In the genomic region with DNA sequence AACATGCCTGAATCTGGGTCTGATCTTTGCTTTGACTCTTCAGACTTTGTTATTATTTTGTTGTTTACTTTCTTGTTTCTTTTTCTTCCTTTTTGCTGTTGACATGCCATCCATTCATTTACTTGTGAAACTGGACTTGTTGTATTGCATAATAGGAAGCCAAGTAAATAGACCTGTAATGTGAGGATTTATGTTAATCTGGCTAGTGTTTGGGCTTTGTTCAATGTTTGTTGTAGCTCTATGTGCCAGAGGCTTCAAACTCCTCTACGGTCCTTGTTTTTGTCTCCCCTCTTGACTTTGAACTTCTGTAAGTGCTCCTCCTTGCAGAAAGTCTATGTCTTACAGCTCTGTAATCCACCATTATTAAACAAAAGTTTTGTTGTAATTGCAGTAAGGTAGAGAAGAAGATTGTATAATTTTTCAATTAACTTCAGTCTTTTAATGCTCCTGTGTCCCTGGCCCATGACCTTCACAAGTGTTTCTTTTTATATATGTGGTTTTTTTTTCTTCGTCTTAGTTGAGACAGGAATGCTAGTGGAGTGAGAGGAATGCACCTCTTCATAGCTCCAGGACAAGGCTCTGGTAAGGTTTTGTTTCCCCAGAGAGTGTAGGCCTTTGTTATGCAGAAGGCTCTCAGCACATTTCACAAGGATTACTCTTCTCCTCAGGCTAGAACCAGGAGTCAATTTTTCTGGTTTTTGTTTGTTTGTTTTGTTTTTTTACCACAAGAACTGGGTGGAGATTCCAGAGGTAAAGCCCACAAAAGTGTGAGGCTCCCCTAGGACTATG, we compare ENCODE assay signal across 13 cellular contexts.
DNase-seq lines count a peak whose midpoint lies in the region; ATAC-seq and TF ChIP-seq lines count a peak whose summit lies in the region.
"Had no signal": no experiment of that assay in that cellular context is flagged by ENCODE, and none has a peak within 500 bp of the region (broad histone marks: within the 10 kb centered on the region; RNA-seq: fewer than 3 reads in every experiment).

No MANE protein-coding gene starts in this region.

- H3K27ac ChIP-seq in HUES48 (ENCODE audit: low read depth, low read length) (peak overlapping the region; percentile 90), brain microvascular endothelial cell (peak overlapping the region; percentile 12), iPS-20b (ENCODE audit: low read length) (peak overlapping the region; percentile 65), smooth muscle cell (ENCODE audit: low read depth) (peak overlapping the region; percentile 55)
- H3K27ac ChIP-seq: VCaP had no signal

- H2AFZ ChIP-seq in smooth muscle cell (ENCODE audit: low read depth): peak overlapping the region; percentile 18

- TF ChIP-seq CTCF in brain microvascular endothelial cell (IDR thresholded peaks at IDR 0.05; ENCODE audit: low read depth, low read length, missing control alignments) (no peak), smooth muscle cell (IDR thresholded peaks at IDR 0.05; ENCODE audit: borderline replicate concordance, insufficient read depth, poor library complexity, severe bottlenecking) (no peak)

- no peaks in the 10 kb centered on the region for H3F3A ChIP-seq in smooth muscle cell (ENCODE audit: low read depth)

- H3K4me2 ChIP-seq in smooth muscle cell: peak overlapping the region; percentile 33

- peak overlapping the region; percentile 34; the same call in 1 of the 2 replicates for H3K9ac ChIP-seq in HUES48 (ENCODE audit: low read depth, low read length)
- H3K9ac ChIP-seq in iPS-20b (ENCODE audit: low read depth, low read length): no peak overlapping the region
- no peak overlapping the region for H3K9ac ChIP-seq in smooth muscle cell (ENCODE audit: low read depth)

- H3K9me3 ChIP-seq in HUES48 (ENCODE audit: control insufficient read depth, insufficient read depth, low read length) (peaks cover 35% of the 10 kb centered on the region), iPS-20b (ENCODE audit: insufficient read depth, low read depth, low read length) (peaks cover 26% of the 10 kb centered on the region), smooth muscle cell (replicated peaks; ENCODE audit: low read depth) (no peaks in the 10 kb centered on the region)

- 54% methylated on average over 2 of the region's 2 CpGs for WGBS in smooth muscle cell (ENCODE audit: low lambda C conversion rate)

- DNase-seq in brain microvascular endothelial cell: peak; percentile 69
- DNase-seq in smooth muscle cell (lab: John Stamatoyannopoulos, UW; ENCODE audit: unreplicated experiment): no peak
- no peak for DNase-seq in OCI-M2 (lab: John Stamatoyannopoulos, UW; ENCODE audit: unreplicated experiment)
- DNase-seq: cortex of kidney, kidney, NCI-H146, OCI-M1, retina had no signal

- H3K36me3 ChIP-seq in HUES48 (ENCODE audit: control insufficient read depth, insufficient read depth, low read length): no peaks in the 10 kb centered on the region
- no peaks in the 10 kb centered on the region for H3K36me3 ChIP-seq in brain microvascular endothelial cell (replicated peaks)
- no peaks in the 10 kb centered on the region; the same call in 1 of the 2 replicates for H3K36me3 ChIP-seq in iPS-20b (ENCODE audit: insufficient read depth, low read depth, low read length)
- H3K36me3 ChIP-seq in smooth muscle cell (ENCODE audit: low read depth): no peaks in the 10 kb centered on the region

- H3K4me3 ChIP-seq in HUES48 (ENCODE audit: low read depth, low read length) (no peak overlapping the region; the same call in 1 of the 2 replicates), brain microvascular endothelial cell (ENCODE audit: low read depth, low read length) (no peak overlapping the region), iPS-20b (ENCODE audit: low read length) (no peak overlapping the region; the same call in 1 of the 2 replicates), smooth muscle cell (no peak overlapping the region)

- in situ Hi-C loops in brain microvascular endothelial cell (cut with HindIII; ENCODE audit: low pct_ligation_motif_present, low sequenced_read_pairs): no loop called here

- H3K4me1 ChIP-seq in HUES48 (ENCODE audit: control insufficient read depth, insufficient read depth, low read length) (peaks cover 29% of the 10 kb centered on the region), iPS-20b (ENCODE audit: insufficient read depth, low read length) (peaks cover 17% of the 10 kb centered on the region), smooth muscle cell (ENCODE audit: low read depth) (peaks cover 32% of the 10 kb centered on the region)

- ATAC-seq in GM21576 (IDR thresholded peaks at IDR 0.05; ENCODE audit: unreplicated experiment): no peak
- no peak for ATAC-seq in HG02884 (IDR thresholded peaks at IDR 0.05; ENCODE audit: unreplicated experiment)

- H3K27me3 ChIP-seq in HUES48 (ENCODE audit: control insufficient read depth, insufficient read depth, low read length): no peaks in the 10 kb centered on the region
- H3K27me3 ChIP-seq in brain microvascular endothelial cell (replicated peaks): no peaks in the 10 kb centered on the region
- H3K27me3 ChIP-seq in iPS-20b (ENCODE audit: insufficient read depth, low read length): no peaks in the 10 kb centered on the region
- no peaks in the 10 kb centered on the region for H3K27me3 ChIP-seq in smooth muscle cell (ENCODE audit: low read depth)

- H4K20me1 ChIP-seq in smooth muscle cell (ENCODE audit: low read depth): no peaks in the 10 kb centered on the region

- no peaks in the 10 kb centered on the region for H3K79me2 ChIP-seq in smooth muscle cell (ENCODE audit: low read depth)

Comparison
In these comparisons a context has a peak if more than half of its experiments do, and no peak if none do; other contexts are left out.
1. H3K27ac ChIP-seq: peak in every context shown above with its lines; median percentile 90 in HUES48; 65 in iPS-20b; 55 in smooth muscle cell; 12 in brain microvascular endothelial cell.